Comparison of ENCODE assay signal across 1 cellular context in genomic region chr10:102656791-102657371, GRCh38.
TF ChIP-seq lines count a peak whose summit lies in the region.

No MANE protein-coding gene starts in this region.

TF ChIP-seq in endothelial cell of umbilical vein, 7 proteins besides CTCF, POLR2A, EP300 and RAD21:
- TF ChIP-seq POLR2AphosphoS5 (IDR thresholded peaks at IDR 0.05; ENCODE audit: insufficient read depth, low read depth, low read length) (no peak), GATA2 (IDR thresholded peaks at IDR 0.05; ENCODE audit: insufficient read depth, insufficient read length, low read depth, low read length) (no peak), MYC (IDR thresholded peaks at IDR 0.05; ENCODE audit: low read depth, low read length) (no peak), JUN (IDR thresholded peaks at IDR 0.05; ENCODE audit: borderline replicate concordance, insufficient read depth, insufficient read length, low read depth) (no peak), FOS (IDR thresholded peaks at IDR 0.05; ENCODE audit: borderline replicate concordance, insufficient read depth, low read length) (no peak)
